Comparison of ENCODE assay signal across 10 cellular contexts in the genomic region with DNA sequence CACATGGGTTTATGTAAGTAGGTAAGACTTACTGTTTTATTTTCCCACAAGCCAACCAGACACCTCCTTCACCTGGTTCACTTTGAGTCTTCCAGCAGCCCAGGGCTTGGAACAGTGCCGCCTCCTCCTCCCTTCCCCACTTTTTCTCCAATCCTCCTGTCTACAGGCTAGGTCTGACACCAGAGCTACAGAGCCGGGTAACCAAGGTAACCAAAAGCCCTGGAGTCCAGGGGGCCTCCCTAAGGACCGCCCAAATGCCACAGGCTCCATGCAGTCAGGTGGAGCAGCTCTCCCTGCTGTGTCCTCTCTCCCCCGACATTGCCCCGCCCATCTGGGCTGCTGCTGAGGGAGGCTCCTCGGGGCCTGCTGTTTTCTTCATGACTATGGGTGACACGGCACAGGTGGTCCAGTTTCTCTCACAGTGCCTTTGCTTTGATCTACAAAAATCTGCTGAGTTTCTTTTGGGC.
A peak's percentile ranks its signal among the peaks of the same experiment; 100 is the strongest.
DNase-seq lines count a peak whose midpoint lies in the region; ATAC-seq and TF ChIP-seq lines count a peak whose summit lies in the region.
"Had no signal": no experiment of that assay in that cellular context is flagged by ENCODE, and none has a peak within 500 bp of the region (broad histone marks: within the 10 kb centered on the region; RNA-seq: fewer than 3 reads in every experiment).

No MANE protein-coding gene starts in this region.

- peak overlapping the region in 1 of 2 experiments; percentile 80 for H2BK12ac ChIP-seq in mesenchymal stem cell (ENCODE audit: low read length in 2 of 2)

- H3K14ac ChIP-seq in mesenchymal stem cell (ENCODE audit: low read length in 2 of 2), result no peak overlapping the region

- no peaks in the 10 kb centered on the region for H3K36me3 ChIP-seq in mesenchymal stem cell (ENCODE audit: control insufficient read depth in 1 of 2, insufficient read depth in 2 of 2, low read depth in 1 of 2, low read length in 2 of 2)

- H4K8ac ChIP-seq in mesenchymal stem cell (ENCODE audit: low read length), result peak overlapping the region; percentile 45

- POLR2A ChIA-PET in WTC11 (lab: Charles Lee), result no interaction called here

- no peak overlapping the region for H3K23ac ChIP-seq in mesenchymal stem cell (ENCODE audit: low read length in 2 of 2)

- no peaks in the 10 kb centered on the region for H3K9me3 ChIP-seq in mesenchymal stem cell (ENCODE audit: control insufficient read depth, low read length)

- H3K27ac Mint-ChIP-seq in WTC11, result no peak overlapping the region

- H3K27me3 Mint-ChIP-seq in WTC11 (ENCODE audit: low read depth), result peaks cover 39% of the 10 kb centered on the region

- H2BK15ac ChIP-seq in mesenchymal stem cell (ENCODE audit: low read depth, poor library complexity, severe bottlenecking), result no peak overlapping the region

- H3K4ac ChIP-seq in mesenchymal stem cell (ENCODE audit: low read depth in 1 of 2, low read length in 2 of 2), result no peak overlapping the region

- no peak for TF ChIP-seq CTCF in WTC11 (IDR thresholded peaks at IDR 0.05)

- H2AK5ac ChIP-seq in mesenchymal stem cell (ENCODE audit: low read length, severe bottlenecking), result no peak overlapping the region

- H3K4me3 Mint-ChIP-seq in WTC11, result peak overlapping the region; percentile 7; the same call in 1 of the 2 replicates

- H2BK120ac ChIP-seq in mesenchymal stem cell (ENCODE audit: low read depth, low read length), result no peak overlapping the region

- whole genome bisulfite sequencing in mesenchymal stem cell, result 39% methylated on average over 7 of the region's 7 CpGs

- no peaks in the 10 kb centered on the region for H3K36me3 Mint-ChIP-seq in WTC11

- no peaks in the 10 kb centered on the region for H3K9me3 Mint-ChIP-seq in WTC11

- no peak overlapping the region for H3K9ac ChIP-seq in mesenchymal stem cell (ENCODE audit: low read length)

- H2BK5ac ChIP-seq in mesenchymal stem cell (ENCODE audit: low read depth, low read length, poor library complexity, severe bottlenecking), result no peak overlapping the region

- H3K4me3 ChIP-seq in mesenchymal stem cell (ENCODE audit: insufficient read depth in 1 of 2, low read depth in 1 of 2, low read length in 2 of 2), result no peak overlapping the region

- ATAC-seq in WTC11, result peak; percentile 95

- CTCF ChIA-PET in WTC11 (lab: Charles Lee), result interaction anchor here (1.1 kb wide), 1 partner anchor 9 kb away, joined by 4 read pairs; no protein-coding TSS in a partner anchor

- H3K18ac ChIP-seq in mesenchymal stem cell (ENCODE audit: low read depth in 1 of 2, low read length in 2 of 2), result no peak overlapping the region

- H4K91ac ChIP-seq in mesenchymal stem cell (ENCODE audit: low read length), result no peak overlapping the region

- H3K79me1 ChIP-seq in mesenchymal stem cell (replicated peaks; ENCODE audit: low read length, poor library complexity, severe bottlenecking), result no peaks in the 10 kb centered on the region

- peak; percentile 60 for DNase-seq in Daoy (ENCODE audit: low read depth)
- peak; percentile 90 for DNase-seq in NCI-H1436 (lab: John Stamatoyannopoulos, UW)
- peak; percentile 85 for DNase-seq in WTC11 (ENCODE audit: low spot score)
- peak; percentile 33 for DNase-seq in mesenchymal stem cell
- no peak for DNase-seq in AML-193 (lab: John Stamatoyannopoulos, UW)
- DNase-seq in T1000 (lab: John Stamatoyannopoulos, UW), result no peak
- no peak for DNase-seq in mucosa of gallbladder (ENCODE audit: low spot score)
- DNase-seq in activated gamma-delta T cell treated with Interleukin-2 at 50 U/mL for 16 hours, result no peak
- DNase-seq: MV-4-11, RPMI8226 had no signal

- H3K4me2 ChIP-seq in mesenchymal stem cell (ENCODE audit: low read length, poor library complexity, severe bottlenecking), result peak overlapping the region; percentile 12

- peaks cover 24% of the 10 kb centered on the region for H3K4me1 ChIP-seq in mesenchymal stem cell (ENCODE audit: control insufficient read depth, insufficient read depth, low read depth, low read length)

- no peak overlapping the region for H3K27ac ChIP-seq in mesenchymal stem cell (ENCODE audit: low read length, poor library complexity, severe bottlenecking)

- no peaks in the 10 kb centered on the region for H3K27me3 ChIP-seq in mesenchymal stem cell (ENCODE audit: control insufficient read depth in 1 of 2, insufficient read depth in 1 of 2, low read length in 2 of 2)

- peaks cover 31% of the 10 kb centered on the region for H3K4me1 Mint-ChIP-seq in WTC11

- peak overlapping the region; percentile 36 for H2AFZ ChIP-seq in mesenchymal stem cell (ENCODE audit: low read depth, low read length)

TF ChIP-seq in WTC11, 78 proteins besides CTCF, POLR2A, EP300 and RAD21:
- TF ChIP-seq GABPB1 (CRISPR knock-in tag; IDR thresholded peaks at IDR 0.05) (no peak), TEAD1 (CRISPR knock-in tag; IDR thresholded peaks at IDR 0.05) (no peak), SP1 (CRISPR knock-in tag; conservative IDR thresholded peaks at IDR 0.05) (0 out of 2 replicates have a peak, but pooled peaks have one; percentile 44), ZNF423 (CRISPR knock-in tag; IDR thresholded peaks at IDR 0.05) (peak; percentile 99), USF2 (CRISPR knock-in tag; IDR thresholded peaks at IDR 0.05) (peak; percentile 57; the same call in 1 of the 2 replicates), ETV6 (CRISPR knock-in tag; IDR thresholded peaks at IDR 0.05) (peak; percentile 45; the same call in 1 of the 2 replicates), MYBL2 (CRISPR knock-in tag; IDR thresholded peaks at IDR 0.05) (no peak)

Comparison
In these comparisons a context has a peak if more than half of its experiments do, and no peak if none do; other contexts are left out.
1. DNase-seq: peak in Daoy (single experiment), NCI-H1436 (single experiment), WTC11 (single experiment) and mesenchymal stem cell (single experiment); none in AML-193 (0 of 2), T1000 (single experiment), mucosa of gallbladder (single experiment) and activated gamma-delta T cell treated with Interleukin-2 at 50 U/mL for 16 hours (single experiment).